In genomic region chr4:2220016-2220620, GRCh38 we compare ENCODE assay signal across 8 cellular contexts. TPM values are rescaled to one million over a fixed set of nuclear protein-coding genes. Genes with fewer than 3 reads are reported as not detected.
DNase-seq lines count a peak whose midpoint lies in the region; ATAC-seq and TF ChIP-seq lines count a peak whose summit lies in the region.

No MANE protein-coding gene starts in this region.

- H3K27ac Mint-ChIP-seq in nephron progenitor cell, result no peak overlapping the region

- peaks cover 6% of the 10 kb centered on the region for H3K4me1 Mint-ChIP-seq in activated T-cell treated with anti-CD3 and anti-CD28 coated beads, Interleukin-2, amount 50 U/mL, for 4 hours (ENCODE audit: low read depth)
- H3K4me1 Mint-ChIP-seq in nephron progenitor cell, result peaks cover 14% of the 10 kb centered on the region

- H3K27ac ChIP-seq in HUES48 (ENCODE audit: low read depth, low read length), result peak overlapping the region; percentile 46
- no peak overlapping the region for H3K27ac ChIP-seq in PC-9
- H3K27ac ChIP-seq in fibroblast of lung (ENCODE audit: insufficient read depth, low read length), result no peak overlapping the region

- H3K79me2 ChIP-seq in PC-9 (ENCODE audit: low read depth) (no peaks in the 10 kb centered on the region), fibroblast of lung (ENCODE audit: control insufficient read depth, insufficient read depth, low read length) (no peaks in the 10 kb centered on the region)

- intact Hi-C loops in PC-9 (cut with micrococcal nuclease; ENCODE audit: unreplicated experiment), result loop anchor here (1.0 to 2.0 kb wide), 2 partner anchors 221 to 819 kb away; no protein-coding TSS in a partner anchor

- TF ChIP-seq CTCF in GM10248 (IDR thresholded peaks at IDR 0.05; ENCODE audit: control extremely low read depth, extremely low read depth, low read depth, missing control alignments) (peak; percentile 96), PC-9 (conservative IDR thresholded peaks at IDR 0.05) (peak; percentile 89), fibroblast of lung (conservative IDR thresholded peaks at IDR 0.05 in 1 of 2, IDR thresholded peaks at IDR 0.05 in 1 of 2; ENCODE audit: low read depth in 1 of 2, low read length in 2 of 2) (peak; percentile 94), nephron progenitor cell (IDR thresholded peaks at IDR 0.05) (peak; percentile 84)

- H2AFZ ChIP-seq in PC-9, result no peak overlapping the region
- H2AFZ ChIP-seq in fibroblast of lung (ENCODE audit: low read length), result no peak overlapping the region

- H3K4me3 Mint-ChIP-seq in activated T-cell treated with anti-CD3 and anti-CD28 coated beads, Interleukin-2, amount 50 U/mL, for 4 hours, result no peak overlapping the region
- H3K4me3 Mint-ChIP-seq in nephron progenitor cell, result no peak overlapping the region

- H3K9me3 ChIP-seq in HUES48 (ENCODE audit: control insufficient read depth, insufficient read depth, low read length) (no peaks in the 10 kb centered on the region), PC-9 (ENCODE audit: insufficient read depth, low read depth) (no peaks in the 10 kb centered on the region), fibroblast of lung (ENCODE audit: control insufficient read depth, insufficient read depth, low read depth, low read length) (no peaks in the 10 kb centered on the region)

- no peaks in the 10 kb centered on the region; the same call in 1 of the 2 replicates for H3K27me3 ChIP-seq in HUES48 (ENCODE audit: control insufficient read depth, insufficient read depth, low read length)
- H3K27me3 ChIP-seq in PC-9 (ENCODE audit: insufficient read depth, low read depth), result no peaks in the 10 kb centered on the region
- H3K27me3 ChIP-seq in fibroblast of lung (ENCODE audit: control insufficient read depth, insufficient read depth, low read length), result no peaks in the 10 kb centered on the region

- no peaks in the 10 kb centered on the region; the same call in 1 of the 2 replicates for H4K20me1 ChIP-seq in PC-9 (ENCODE audit: insufficient read depth)
- H4K20me1 ChIP-seq in fibroblast of lung (ENCODE audit: control insufficient read depth, extremely low read depth, insufficient read depth, low read length), result no peaks in the 10 kb centered on the region

- no peaks in the 10 kb centered on the region for H3K27me3 Mint-ChIP-seq in activated T-cell treated with anti-CD3 and anti-CD28 coated beads, Interleukin-2, amount 50 U/mL, for 4 hours (ENCODE audit: low read depth)
- peaks cover 9% of the 10 kb centered on the region for H3K27me3 Mint-ChIP-seq in nephron progenitor cell (ENCODE audit: low read depth, poor library complexity)

- H3K9ac ChIP-seq in HUES48 (ENCODE audit: low read depth, low read length), result no peak overlapping the region
- no peak overlapping the region for H3K9ac ChIP-seq in fibroblast of lung (ENCODE audit: insufficient read depth, low read length)

- peaks cover 4% of the 10 kb centered on the region for H3K36me3 Mint-ChIP-seq in activated T-cell treated with anti-CD3 and anti-CD28 coated beads, Interleukin-2, amount 50 U/mL, for 4 hours (ENCODE audit: insufficient read depth)
- H3K36me3 Mint-ChIP-seq in nephron progenitor cell (ENCODE audit: low read depth), result no peaks in the 10 kb centered on the region

- POLR2A ChIA-PET in GM10248 (lab: Yijun Ruan, JAX), result interaction anchor here (0.6 to 0.7 kb wide), 2 partner anchors 42 to 860 kb away, joined by 3 to 5 read pairs; partner anchors contain the start of gene MXD4
- POLR2A ChIA-PET in PC-9 (lab: Charles Lee; ENCODE audit: unreplicated experiment), result interaction anchor here (0.6 kb wide), 1 partner anchor 270 kb away, joined by 3 read pairs; no protein-coding TSS in a partner anchor

- H3K4me3 ChIP-seq in HUES48 (ENCODE audit: low read depth, low read length) (no peak overlapping the region), PC-9 (no peak overlapping the region), fibroblast of lung (replicated peaks in 1 of 4; ENCODE audit: control extremely low read depth in 1 of 4, insufficient read depth in 1 of 4, low read depth in 3 of 4, low read length in 4 of 4) (no peak overlapping the region)

- DNase-seq in GM10248 (ENCODE audit: extremely low spot score), result peak; percentile 66
- DNase-seq in PC-9, result peak; percentile 60 to 73
- DNase-seq in activated T-cell treated with anti-CD3 and anti-CD28 coated beads, Interleukin-2, amount 50 U/mL, for 4 hours, result peak; percentile 78
- DNase-seq in fibroblast of lung (ENCODE audit: low read depth in 2 of 2), result peak; percentile 54 to 75
- peak; percentile 83 for DNase-seq in nephron progenitor cell
- peak; percentile 73 for DNase-seq in stimulated activated naive CD4-positive, alpha-beta T cell treated with Interleukin-2 at 50 U/mL for 16 hours (lab: John Stamatoyannopoulos, UW)

- H3K9me2 ChIP-seq in PC-9 (ENCODE audit: insufficient read depth), result no peaks in the 10 kb centered on the region

- no TSS peak for BruUV-seq in PC-9 (replicated peaks; lab: Mats Ljungman, UMichigan)

- peaks cover 15% of the 10 kb centered on the region; the same call in 1 of the 2 replicates for H3F3A ChIP-seq in PC-9 (ENCODE audit: insufficient read depth, low read depth)

- ATAC-seq in activated T-cell treated with anti-CD3 and anti-CD28 coated beads, Interleukin-2, amount 50 U/mL, for 4 hours, result peak; percentile 94
- ATAC-seq in HG03097 (IDR thresholded peaks at IDR 0.05; ENCODE audit: low FRiP score, unreplicated experiment), result no peak

- no peak overlapping the region for H3K4me2 ChIP-seq in PC-9
- H3K4me2 ChIP-seq in fibroblast of lung (ENCODE audit: extremely low read depth, insufficient read depth, low read length), result no peak overlapping the region

- H3K36me3 ChIP-seq in HUES48 (ENCODE audit: control insufficient read depth, insufficient read depth, low read length), result no peaks in the 10 kb centered on the region
- no peaks in the 10 kb centered on the region for H3K36me3 ChIP-seq in PC-9 (ENCODE audit: low read depth)
- no peaks in the 10 kb centered on the region for H3K36me3 ChIP-seq in fibroblast of lung (ENCODE audit: control insufficient read depth, insufficient read depth, low read length)

- CTCF ChIA-PET in GM10248 (lab: Yijun Ruan, JAX), result interaction anchor here (0.7 to 7.5 kb wide), 47 partner anchors 10 to 563 kb away, joined by 3 to 82 read pairs (median 4); partner anchors contain the start of genes CFAP99, HAUS3, NELFA and POLN
- CTCF ChIA-PET in PC-9 (lab: Charles Lee), result interaction anchor here (0.6 to 1.1 kb wide), 9 partner anchors 59 to 859 kb away, joined by 3 to 7 read pairs (median 4); no protein-coding TSS in a partner anchor

- H3K4me1 ChIP-seq in HUES48 (ENCODE audit: control insufficient read depth, insufficient read depth, low read length) (peaks cover 39% of the 10 kb centered on the region), PC-9 (replicated peaks; ENCODE audit: insufficient read depth) (peaks cover 14% of the 10 kb centered on the region), fibroblast of lung (ENCODE audit: control insufficient read depth, extremely low read depth, insufficient read depth, low read length) (no peaks in the 10 kb centered on the region)

- no peaks in the 10 kb centered on the region for H3K9me3 Mint-ChIP-seq in activated T-cell treated with anti-CD3 and anti-CD28 coated beads, Interleukin-2, amount 50 U/mL, for 4 hours
- no peaks in the 10 kb centered on the region for H3K9me3 Mint-ChIP-seq in nephron progenitor cell

RNA-seq across cellular contexts. Expression of gene HAUS3, which starts 21.8 kb away (rescaled TPM):
- total RNA-seq in PC-9 (2021) (15.8 and 16.2 TPM in 2 replicates), fibroblast of lung (5.3 and 5.6 TPM in 2 replicates)
- total RNA-seq in activated T-cell treated with anti-CD3 and anti-CD28 coated beads, Interleukin-2, amount 50 U/mL, for 4 hours, result 10 to 100 TPM; 20.6 to 24.1 (median 22.5) TPM
- 5.3 and 5.9 TPM in 2 replicates for polyA plus RNA-seq in fibroblast of lung
- 4.7 and 5.3 TPM in 2 replicates for polyA plus RNA-seq in fibroblast of lung (2012)
- polyA minus RNA-seq in fibroblast of lung (ENCODE audit: low replicate concordance), result 1.0 and 1.6 TPM in 2 replicates

RNA-seq across cellular contexts. Expression of gene POLN, which starts 21.8 kb away (rescaled TPM):
- total RNA-seq in PC-9 (2021) (0.18 and 1.3 TPM in 2 replicates), fibroblast of lung (4.9 and 5.6 TPM in 2 replicates)
- total RNA-seq in activated T-cell treated with anti-CD3 and anti-CD28 coated beads, Interleukin-2, amount 50 U/mL, for 4 hours, result 1 to 10 TPM in 1 of 3 donors, under 1 TPM in 2; 0.61 to 2.3 (median 0.90) TPM
- polyA plus RNA-seq in fibroblast of lung, result 0.58 and 1.2 TPM in 2 replicates
- 0.50 and 0.69 TPM in 2 replicates for polyA plus RNA-seq in fibroblast of lung (2012)
- 0.51 and 0.85 TPM in 2 replicates for polyA minus RNA-seq in fibroblast of lung (ENCODE audit: low replicate concordance)

RNA-seq across cellular contexts. Expression of gene MXD4, which starts 41.8 kb away (rescaled TPM):
- total RNA-seq in PC-9 (2021) (34.0 and 37.0 TPM in 2 replicates), fibroblast of lung (26.7 and 42.1 TPM in 2 replicates)
- total RNA-seq in activated T-cell treated with anti-CD3 and anti-CD28 coated beads, Interleukin-2, amount 50 U/mL, for 4 hours, result 1 to 10 TPM; 5.1 to 6.3 (median 5.4) TPM
- 22.1 and 25.4 TPM in 2 replicates for polyA plus RNA-seq in fibroblast of lung
- 38.6 and 46.9 TPM in 2 replicates for polyA plus RNA-seq in fibroblast of lung (2012)
- 40.3 and 59.0 TPM in 2 replicates for polyA minus RNA-seq in fibroblast of lung (ENCODE audit: low replicate concordance)
